In genomic region chr11:119357069-119357468, GRCh38 we compare ENCODE assay signal across 1 cellular context.
TF ChIP-seq lines count a peak whose summit lies in the region.

No MANE protein-coding gene starts in this region.

TF ChIP-seq in A549, 52 proteins besides CTCF, POLR2A, EP300 and RAD21:
- TF ChIP-seq TFCP2L1 (CRISPR knock-in tag; IDR thresholded peaks at IDR 0.05) (no peak), MYC (IDR thresholded peaks at IDR 0.05; ENCODE audit: borderline replicate concordance, low read length) (no peak), HES2 (IDR thresholded peaks at IDR 0.05) (no peak), NFE2L2 (conservative IDR thresholded peaks at IDR 0.05; ENCODE audit: low read length) (no peak)
TF ChIP-seq in A549: peak in this region for 0.
